ENCODE assay signal across 14 cellular contexts in the genomic region with DNA sequence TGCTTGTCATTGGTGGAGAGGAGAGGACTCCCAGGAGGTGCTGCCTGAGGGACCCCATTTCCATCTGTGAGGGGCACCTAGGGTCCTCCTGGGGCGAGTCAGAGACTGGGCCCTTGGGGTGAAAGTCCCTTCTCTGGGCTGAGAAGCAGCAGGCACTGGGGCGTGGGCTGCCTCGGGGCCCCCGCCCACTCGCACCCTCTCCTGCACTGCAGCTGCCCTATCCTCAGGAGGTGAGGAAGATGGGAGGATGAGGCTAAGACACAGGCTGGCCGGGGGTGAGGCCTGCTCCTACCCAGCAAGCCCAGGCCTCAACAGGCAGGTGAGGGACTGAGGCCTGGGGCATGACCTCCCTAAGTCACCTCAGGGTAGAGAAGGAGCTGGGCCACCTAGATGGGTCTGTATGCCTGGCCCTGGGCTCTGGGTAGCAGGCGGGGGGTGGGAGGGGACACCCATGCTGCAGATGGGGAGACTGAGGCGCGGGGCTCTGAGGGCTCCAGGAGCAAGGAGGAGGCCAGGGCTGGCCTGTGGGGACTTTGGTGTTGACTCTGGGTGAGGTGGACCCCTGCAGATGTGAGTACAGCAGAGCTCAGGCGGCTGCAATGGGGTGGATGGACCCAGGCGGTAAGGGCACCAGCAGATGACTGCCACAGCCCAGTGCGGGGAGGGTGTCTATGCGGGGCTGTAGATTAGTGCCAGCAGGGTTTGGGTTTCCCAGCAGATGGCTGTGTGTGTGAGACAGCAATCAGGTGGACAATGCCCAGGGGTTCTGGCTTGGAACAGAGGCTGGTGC. TPM values are rescaled to one million over a fixed set of nuclear protein-coding genes. Genes with fewer than 3 reads are reported as not detected.
DNase-seq lines count a peak whose midpoint lies in the region; ATAC-seq, FAIRE-seq and TF ChIP-seq lines count a peak whose summit lies in the region.
"Had no signal": no experiment of that assay in that cellular context is flagged by ENCODE, and none has a peak within 500 bp of the region (broad histone marks: within the 10 kb centered on the region; RNA-seq: fewer than 3 reads in every experiment).

No MANE protein-coding gene starts in this region.

- intact Hi-C loops in CD4-positive, alpha-beta T cell (cut with DNase I, micrococcal nuclease) = no loop called here

- no peaks in the 10 kb centered on the region for H3K36me3 Mint-ChIP-seq in CD4-positive, alpha-beta T cell (ENCODE audit: low read depth)
- no peaks in the 10 kb centered on the region for H3K36me3 Mint-ChIP-seq in chondrocyte (ENCODE audit: low read depth)
- no peaks in the 10 kb centered on the region for H3K36me3 Mint-ChIP-seq in osteocyte (ENCODE audit: unreplicated experiment)

- POLR2A ChIA-PET in CD4-positive, alpha-beta T cell (lab: Charles Lee) = no interaction called here

- peaks cover 20% of the 10 kb centered on the region for H3K27me3 ChIP-seq in BE2C
- peaks cover 22% of the 10 kb centered on the region for H3K27me3 ChIP-seq in CD4-positive, alpha-beta T cell (ENCODE audit: control insufficient read depth, insufficient read depth, low read length)

- no peak overlapping the region for H3K4me3 Mint-ChIP-seq in CD4-positive, alpha-beta T cell
- no peak overlapping the region for H3K4me3 Mint-ChIP-seq in chondrocyte (ENCODE audit: unreplicated experiment)
- no peak overlapping the region for H3K4me3 Mint-ChIP-seq in osteocyte (ENCODE audit: unreplicated experiment)

- H3K27ac ChIP-seq in CD4-positive, alpha-beta T cell (ENCODE audit: low read depth, low read length) = no peak overlapping the region

- no peaks in the 10 kb centered on the region for H3K36me3 ChIP-seq in BE2C
- H3K36me3 ChIP-seq: HAP-1 had no signal

- TF ChIP-seq CTCF in BE2C (IDR thresholded peaks at IDR 0.05; ENCODE audit: low read depth, low read length) (no peak), chondrocyte (IDR thresholded peaks at IDR 0.05) (no peak), osteocyte (IDR thresholded peaks at IDR 0.05) (no peak)
- TF ChIP-seq CTCF in CD4-positive, alpha-beta T cell (IDR thresholded peaks at IDR 0.05) = no peak

- H3K27ac Mint-ChIP-seq in CD4-positive, alpha-beta T cell = peak overlapping the region; percentile 29
- H3K27ac Mint-ChIP-seq in chondrocyte (ENCODE audit: unreplicated experiment) = peak overlapping the region; percentile 61
- H3K27ac Mint-ChIP-seq in osteocyte (ENCODE audit: unreplicated experiment) = no peak overlapping the region

- H3K9me3 Mint-ChIP-seq in CD4-positive, alpha-beta T cell = no peaks in the 10 kb centered on the region
- H3K9me3 Mint-ChIP-seq in chondrocyte (ENCODE audit: low read depth) (no peaks in the 10 kb centered on the region), osteocyte (ENCODE audit: unreplicated experiment) (no peaks in the 10 kb centered on the region)

- CTCF ChIA-PET in CD4-positive, alpha-beta T cell (lab: Charles Lee) = no interaction called here

- peaks cover 25% of the 10 kb centered on the region for H3K27me3 Mint-ChIP-seq in CD4-positive, alpha-beta T cell
- no peaks in the 10 kb centered on the region for H3K27me3 Mint-ChIP-seq in chondrocyte (ENCODE audit: low read depth)
- no peaks in the 10 kb centered on the region for H3K27me3 Mint-ChIP-seq in osteocyte (ENCODE audit: unreplicated experiment)

- TF ChIP-seq POLR2A in GM12892 (IDR thresholded peaks at IDR 0.05; ENCODE audit: low read depth, low read length) = no peak

- H3K4me3 ChIP-seq in BE2C (ENCODE audit: low read depth, low read length) = no peak overlapping the region
- H3K4me3 ChIP-seq: HAP-1 had no signal

- H3K9me3 ChIP-seq in BE2C = no peaks in the 10 kb centered on the region; the same call in 1 of the 2 replicates
- no peaks in the 10 kb centered on the region for H3K9me3 ChIP-seq in CD4-positive, alpha-beta T cell (ENCODE audit: control insufficient read depth, low read length)

- DNase-seq in BE2C = peak; percentile 14
- DNase-seq in CD4-positive, alpha-beta T cell = no peak
- no peak for DNase-seq in chondrocyte (ENCODE audit: low spot score)
- peak; percentile 80 for DNase-seq in osteocyte (ENCODE audit: extremely low spot score, unreplicated experiment)
- DNase-seq in GM12892 (ENCODE audit: insufficient read length) = no peak
- DNase-seq in NCI-H446 (lab: John Stamatoyannopoulos, UW) = no peak
- DNase-seq: Karpas-422, MM.1S, NCI-H1105 treated with DMSO at 0.1 percent for 48 hours, NCI-H2029, NCI-H510A treated with DMSO at 0.1 percent for 48 hours had no signal

- H3K4me1 Mint-ChIP-seq in CD4-positive, alpha-beta T cell (ENCODE audit: low read depth) = peaks cover 16% of the 10 kb centered on the region
- H3K4me1 Mint-ChIP-seq in chondrocyte (ENCODE audit: low read depth) (peaks cover 9% of the 10 kb centered on the region), osteocyte (ENCODE audit: unreplicated experiment) (peaks cover 10% of the 10 kb centered on the region)

- no peak for FAIRE-seq in GM12892 (lab: Jason Lieb, UNC)
- FAIRE-seq: GM18507 had no signal

- no peak for ATAC-seq in CD4-positive, alpha-beta T cell (ENCODE audit: poor library complexity)
- no peak for ATAC-seq in HG03025 (IDR thresholded peaks at IDR 0.05; ENCODE audit: low FRiP score, unreplicated experiment)

- H3K4me1 ChIP-seq in BE2C = no peaks in the 10 kb centered on the region
- H3K4me1 ChIP-seq: HAP-1 had no signal

RNA-seq across cellular contexts. Expression of gene ZNF669, which starts 10.4 kb away (rescaled TPM):
- polyA plus RNA-seq in BE2C (2012; ENCODE audit: insufficient read depth, insufficient read length, low read depth) = 8.4 TPM
- 10 to 100 TPM; 13.2 to 15.1 TPM for total RNA-seq in CD4-positive, alpha-beta T cell
- total RNA-seq in chondrocyte = 6.1 to 9.3 TPM (median 8.3 TPM) in 3 replicates
- 10.0 and 11.4 TPM in 2 replicates for total RNA-seq in osteocyte
- polyA plus RNA-seq in GM12892 (2012; ENCODE audit: missing spikeins) = 4.4 TPM

RNA-seq across cellular contexts. Expression of gene ZNF670, which starts 35.9 kb away (rescaled TPM):
- polyA plus RNA-seq in BE2C (2012; ENCODE audit: insufficient read depth, insufficient read length, low read depth) = 3.8 TPM
- total RNA-seq in CD4-positive, alpha-beta T cell = under 1 TPM; 0.16 to 0.28 TPM
- total RNA-seq in chondrocyte (2.3 to 3.6 TPM (median 2.7 TPM) in 3 replicates), osteocyte (3.3 TPM in 2 replicates)
- 4.5 TPM for polyA plus RNA-seq in GM12892 (2012; ENCODE audit: missing spikeins)

RNA-seq across cellular contexts. Expression of gene ZNF124, which starts 57.3 kb away (rescaled TPM):
- 5.2 TPM for polyA plus RNA-seq in BE2C (2012; ENCODE audit: insufficient read depth, insufficient read length, low read depth)
- 10 to 100 TPM; 18.3 to 20.0 TPM for total RNA-seq in CD4-positive, alpha-beta T cell
- total RNA-seq in chondrocyte (17.0 to 19.3 TPM (median 18.4 TPM) in 3 replicates), osteocyte (19.6 and 22.2 TPM in 2 replicates)
- 8.6 TPM for polyA plus RNA-seq in GM12892 (2012; ENCODE audit: missing spikeins)

Comparison
In these comparisons a context has a peak if more than half of its experiments do, and no peak if none do; other contexts are left out.
1. DNase-seq: peak in BE2C (single experiment) and osteocyte (single experiment); none in CD4-positive, alpha-beta T cell (0 of 10), chondrocyte (single experiment), GM12892 (single experiment) and NCI-H446 (0 of 2).